8 cellular contexts compared by ENCODE assay signal in genomic region chr17:64448665-64449512, GRCh38. TPM values are rescaled to one million over a fixed set of nuclear protein-coding genes. Genes with fewer than 3 reads are reported as not detected.
DNase-seq lines count a peak whose midpoint lies in the region; ATAC-seq and TF ChIP-seq lines count a peak whose summit lies in the region.

TSS of gene MILR1 (plus strand) at chr17:64449115. CDS start at chr17:64449169, 54 bp downstream.

- H3K27ac ChIP-seq in ACC112 (ENCODE audit: low read depth, low read length) (peak within 1 kb of the TSS; percentile 89), fibroblast of lung (ENCODE audit: insufficient read depth, low read length) (peak within 1 kb of the TSS; percentile 89)

- H3K4me2 ChIP-seq in fibroblast of lung (ENCODE audit: extremely low read depth, insufficient read depth, low read length) = peak within 1 kb of the TSS; percentile 97

- peak within 1 kb of the TSS; percentile 37 for H3K9ac ChIP-seq in fibroblast of lung (ENCODE audit: insufficient read depth, low read length)

- H3K27me3 ChIP-seq in ACC112 (ENCODE audit: insufficient read depth, low read length) (no peaks in the 10 kb centered on the region), fibroblast of lung (ENCODE audit: control insufficient read depth, insufficient read depth, low read length) (no peaks in the 10 kb centered on the region)

- DNase-seq in SIG-M5 (lab: John Stamatoyannopoulos, UW) (peak; percentile 99), fibroblast of lung (ENCODE audit: low read depth in 2 of 2) (peak; percentile 92 to 95), putamen (ENCODE audit: low spot score) (peak; percentile 21), activated T-cell treated with anti-CD3 and anti-CD28 coated beads for 4 hours (no peak), NCI-H2029 (lab: John Stamatoyannopoulos, UW) (no peak)

- H3K9me3 ChIP-seq in fibroblast of lung (ENCODE audit: control insufficient read depth, insufficient read depth, low read depth, low read length) = no peaks in the 10 kb centered on the region

- H2AFZ ChIP-seq in ACC112 (ENCODE audit: low read length, unreplicated experiment) (peak within 1 kb of the TSS; percentile 62), fibroblast of lung (ENCODE audit: low read length) (peak within 1 kb of the TSS; percentile 94)

- H4K20me1 ChIP-seq in fibroblast of lung (ENCODE audit: control insufficient read depth, extremely low read depth, insufficient read depth, low read length) = no peaks in the 10 kb centered on the region

- peaks cover 10% of the 10 kb centered on the region; the same call in 1 of the 2 replicates for H3K36me3 ChIP-seq in ACC112 (ENCODE audit: insufficient read depth, low read length)
- H3K36me3 ChIP-seq in fibroblast of lung (ENCODE audit: control insufficient read depth, insufficient read depth, low read length) = peaks cover 1% of the 10 kb centered on the region

- TF ChIP-seq CTCF in fibroblast of lung (conservative IDR thresholded peaks at IDR 0.05 in 1 of 2, IDR thresholded peaks at IDR 0.05 in 1 of 2; ENCODE audit: low read depth in 1 of 2, low read length in 2 of 2) = no peak

- H3K4me3 ChIP-seq in ACC112 (ENCODE audit: low read depth, low read length) = peak within 1 kb of the TSS; percentile 75
- H3K4me3 ChIP-seq in fibroblast of lung (replicated peaks in 1 of 4; ENCODE audit: control extremely low read depth in 1 of 4, insufficient read depth in 1 of 4, low read depth in 3 of 4, low read length in 4 of 4) = peak within 1 kb of the TSS; percentile 1 to 61 (median 16)

- H3K79me2 ChIP-seq in ACC112 (ENCODE audit: control insufficient read depth, insufficient read depth, low read length, unreplicated experiment) = peaks cover 15% of the 10 kb centered on the region
- no peaks in the 10 kb centered on the region for H3K79me2 ChIP-seq in fibroblast of lung (ENCODE audit: control insufficient read depth, insufficient read depth, low read length)

- H3K4me1 ChIP-seq in ACC112 (ENCODE audit: control insufficient read depth, insufficient read depth, low read length, unreplicated experiment) (peaks cover 15% of the 10 kb centered on the region), fibroblast of lung (ENCODE audit: control insufficient read depth, extremely low read depth, insufficient read depth, low read length) (peaks cover 10% of the 10 kb centered on the region)

- peak; percentile 85 for ATAC-seq in GM21390 (IDR thresholded peaks at IDR 0.05; ENCODE audit: unreplicated experiment)
- ATAC-seq in HG03460 (IDR thresholded peaks at IDR 0.05; ENCODE audit: unreplicated experiment) = no peak

RNA-seq across cellular contexts. Expression of gene MILR1, which starts in this region (rescaled TPM):
- 4.4 and 9.1 TPM in 2 replicates for total RNA-seq in fibroblast of lung
- 11.6 and 33.3 TPM in 2 replicates for polyA plus RNA-seq in fibroblast of lung
- 5.4 and 20.7 TPM in 2 replicates for polyA plus RNA-seq in fibroblast of lung (2012)
- 8.2 TPM in 1 of 2 replicates, not detected in the other for polyA minus RNA-seq in fibroblast of lung (ENCODE audit: low replicate concordance)

Comparison
In these comparisons a context has a peak if more than half of its experiments do, and no peak if none do; other contexts are left out.
1. DNase-seq: peak in SIG-M5 (single experiment), fibroblast of lung (2 of 2) and putamen (single experiment); none in activated T-cell treated with anti-CD3 and anti-CD28 coated beads for 4 hours (single experiment) and NCI-H2029 (single experiment).